8 cellular contexts compared by ENCODE assay signal in genomic region chr9:134059661-134060395, GRCh38. TPM values are rescaled to one million over a fixed set of nuclear protein-coding genes. Genes with fewer than 3 reads are reported as not detected.
DNase-seq lines count a peak whose midpoint lies in the region; ATAC-seq and TF ChIP-seq lines count a peak whose summit lies in the region.

No MANE protein-coding gene starts in this region.

- TF ChIP-seq CTCF in GM12872 (IDR thresholded peaks at IDR 0.05; ENCODE audit: insufficient read depth, low read depth, low read length) (peak; percentile 45), astrocyte of the cerebellum (IDR thresholded peaks at IDR 0.05; ENCODE audit: low read depth, low read length, missing control alignments) (peak; percentile 47)

- in situ Hi-C loops in astrocyte of the cerebellum (cut with HindIII; ENCODE audit: low sequenced_read_pairs), result no loop called here
- in situ Hi-C loops in HAP-1 (cut with MboI; ENCODE audit: low sequenced_read_pairs), result no loop called here

- H3K27me3 ChIP-seq in HAP-1 (ENCODE audit: low read depth), result no peaks in the 10 kb centered on the region

- ATAC-seq in GM21423 (IDR thresholded peaks at IDR 0.05; ENCODE audit: unreplicated experiment), result peak; percentile 78

- H3K9me3 ChIP-seq in HAP-1, result no peaks in the 10 kb centered on the region

- DNase-seq in HT1080 (ENCODE audit: low read depth) (peak; percentile 61), astrocyte of the cerebellum (ENCODE audit: low read depth) (no peak), NCI-H226 (no peak), dermis blood vessel endothelial cell (no peak), HAP-1 (ENCODE audit: low spot score in 2 of 2) (no peak)
- peak; percentile 46 for DNase-seq in stimulated activated CD8-positive, alpha-beta memory T cell treated with anti-CD3 and anti-CD28 coated beads, Interleukin-4, amount 100 ng/mL, for 48 hours

- H3K36me3 ChIP-seq in HAP-1 (replicated peaks), result no peaks in the 10 kb centered on the region

- H3K4me3 ChIP-seq in astrocyte of the cerebellum (ENCODE audit: low read depth, low read length), result no peak overlapping the region
- no peak overlapping the region for H3K4me3 ChIP-seq in HAP-1

- H3K4me1 ChIP-seq in HAP-1, result no peaks in the 10 kb centered on the region

RNA-seq across cellular contexts. Expression of gene BRD3, which starts 8.0 kb away (rescaled TPM):
- 4.6 and 10.1 TPM in 2 replicates for total RNA-seq in HT1080 (2014; rRNA removed; shearing (Covaris generic))
- 14.0 and 17.8 TPM in 2 replicates for polyA plus RNA-seq in HT1080 (2015; cell fraction: cytosol; rRNA removed)
- 18.7 and 19.2 TPM in 2 replicates for polyA plus RNA-seq in HT1080 (2015; cell fraction: nucleus; rRNA removed)
- total RNA-seq in dermis blood vessel endothelial cell, result 12.1 and 22.0 TPM in 2 replicates

RNA-seq across cellular contexts. Expression of gene BRD3OS, which starts 34.5 kb away (rescaled TPM):
- 21.2 and 28.4 TPM in 2 replicates for total RNA-seq in HT1080 (2014; rRNA removed; shearing (Covaris generic))
- 18.0 and 24.1 TPM in 2 replicates for polyA plus RNA-seq in HT1080 (2015; cell fraction: cytosol; rRNA removed)
- polyA plus RNA-seq in HT1080 (2015; cell fraction: nucleus; rRNA removed), result 11.5 TPM in 2 replicates
- 5.4 and 15.8 TPM in 2 replicates for total RNA-seq in dermis blood vessel endothelial cell

Comparison
In these comparisons a context has a peak if more than half of its experiments do, and no peak if none do; other contexts are left out.
1. DNase-seq: peak in HT1080 (single experiment) and stimulated activated CD8-positive, alpha-beta memory T cell treated with anti-CD3 and anti-CD28 coated beads, Interleukin-4, amount 100 ng/mL, for 48 hours (single experiment); none in astrocyte of the cerebellum (single experiment), NCI-H226 (single experiment), dermis blood vessel endothelial cell (single experiment) and HAP-1 (0 of 2).